Comparison of ENCODE assay signal across 35 cellular contexts in genomic region chr10:124110882-124111281, GRCh38. TPM values are rescaled to one million over a fixed set of nuclear protein-coding genes. Genes with fewer than 3 reads are reported as not detected.
"Had no signal": no experiment of that assay in that cellular context is flagged by ENCODE, and none has a peak within 500 bp of the region (broad histone marks: within the 10 kb centered on the region; RNA-seq: fewer than 3 reads in every experiment).

No MANE protein-coding gene starts in this region.

- H3K27me3 ChIP-seq: adrenal gland, body of pancreas, colonic mucosa, esophagus squamous epithelium, gastroesophageal sphincter had no signal

- ATAC-seq: activated CD4-positive, alpha-beta T cell treated with anti-CD3 and anti-CD28 coated beads for 36 hours; activated CD8-positive, alpha-beta memory T cell treated with anti-CD3 and anti-CD28 coated beads, Interleukin-2, amount 10 ng/mL, durations not matched to agents 7 days and 5 days; activated CD8-positive, alpha-beta T cell treated with anti-CD3 and anti-CD28 coated beads, Interleukin-2, amount 10 ng/mL, durations not matched to agents 7 days and 5 days; activated naive CD8-positive, alpha-beta T cell treated with anti-CD3 and anti-CD28 coated beads, Interleukin-2, amount 50 U/mL, for 24 hours; body of pancreas; gastroesophageal sphincter; heart right ventricle; T-helper 17 cell had no signal

- H3K9me3 Mint-ChIP-seq: activated CD4-positive, alpha-beta memory T cell treated with anti-CD3 and anti-CD28 coated beads for 36 hours; activated CD4-positive, alpha-beta T cell treated with anti-CD3 and anti-CD28 coated beads, Interleukin-2, amount 10 ng/mL, durations not matched to agents 24 days and 14 days; activated naive CD4-positive, alpha-beta T cell treated with anti-CD3 and anti-CD28 coated beads for 36 hours; activated naive CD4-positive, alpha-beta T cell treated with anti-CD3 and anti-CD28 coated beads, Interleukin-2, amount 50 U/mL, for 24 hours; activated naive CD8-positive, alpha-beta T cell treated with anti-CD3 and anti-CD28 coated beads for 36 hours; activated naive CD8-positive, alpha-beta T cell treated with anti-CD3 and anti-CD28 coated beads, Interleukin-2, amount 50 U/mL, for 24 hours; activated T-helper 1 cell treated with anti-CD3 and anti-CD28 coated beads, Interleukin-12 subunit alpha, Interleukin-12 subunit beta, Interleukin-2, Interleukin-4 antibody, amounts not matched to agents 30 ng/mL and 10 ng/mL and 1 ng/mL, durations not matched to agents 14 hours and 24 hours and 36 hours; activated T-helper 2 cell treated with anti-CD3 and anti-CD28 coated beads, Interferon-gamma antibody, Interleukin-2, Interleukin-4, amounts not matched to agents 10 μg/mL and 5 μg/mL and 100 μg/mL, durations not matched to agents 14 hours and 24 hours and 36 hours; T-helper 2 cell treated with Interferon-gamma antibody and Interleukin-4, amounts not matched to agents 5 μg/mL and 100 μg/mL, for 36 hours had no signal

- H3K4me1 ChIP-seq: colonic mucosa had no signal

- H3K36me3 Mint-ChIP-seq: activated CD4-positive, alpha-beta memory T cell treated with anti-CD3 and anti-CD28 coated beads for 36 hours; activated CD8-positive, alpha-beta memory T cell treated with anti-CD3 and anti-CD28 coated beads, Interleukin-2, amount 10 ng/mL, durations not matched to agents 7 days and 5 days; activated naive CD4-positive, alpha-beta T cell treated with anti-CD3 and anti-CD28 coated beads, Interleukin-2, amount 50 U/mL, for 24 hours; activated naive CD8-positive, alpha-beta T cell treated with anti-CD3 and anti-CD28 coated beads for 36 hours had no signal

- H3K4me1 Mint-ChIP-seq: activated naive CD4-positive, alpha-beta T cell treated with anti-CD3 and anti-CD28 coated beads, Interleukin-2, amount 50 U/mL, for 24 hours had no signal

- H3K4me3 ChIP-seq: adrenal gland, body of pancreas, colonic mucosa, esophagus squamous epithelium, gastroesophageal sphincter, heart right ventricle had no signal

- H3K4me3 Mint-ChIP-seq: activated CD4-positive, alpha-beta memory T cell treated with anti-CD3 and anti-CD28 coated beads for 36 hours; activated CD4-positive, alpha-beta T cell treated with anti-CD3 and anti-CD28 coated beads for 36 hours; activated CD4-positive, alpha-beta T cell treated with anti-CD3 and anti-CD28 coated beads, Interleukin-2, amount 10 ng/mL, durations not matched to agents 24 days and 14 days; activated CD8-positive, alpha-beta memory T cell treated with anti-CD3 and anti-CD28 coated beads, Interleukin-2, amount 10 ng/mL, durations not matched to agents 7 days and 5 days; activated CD8-positive, alpha-beta T cell treated with anti-CD3 and anti-CD28 coated beads, Interleukin-2, amount 10 ng/mL, durations not matched to agents 7 days and 5 days; activated naive CD4-positive, alpha-beta T cell treated with anti-CD3 and anti-CD28 coated beads for 36 hours; activated naive CD4-positive, alpha-beta T cell treated with anti-CD3 and anti-CD28 coated beads, Interleukin-2, amount 50 U/mL, for 24 hours; activated naive CD8-positive, alpha-beta T cell treated with anti-CD3 and anti-CD28 coated beads for 36 hours; activated naive CD8-positive, alpha-beta T cell treated with anti-CD3 and anti-CD28 coated beads, Interleukin-2, amount 50 U/mL, for 24 hours; activated T-helper 1 cell treated with anti-CD3 and anti-CD28 coated beads, Interleukin-12 subunit alpha, Interleukin-12 subunit beta, Interleukin-2, Interleukin-4 antibody, amounts not matched to agents 30 ng/mL and 10 ng/mL and 1 ng/mL, durations not matched to agents 14 hours and 24 hours and 36 hours; T-helper 17 cell; T-helper 2 cell treated with Interferon-gamma antibody and Interleukin-4, amounts not matched to agents 5 μg/mL and 100 μg/mL, for 36 hours had no signal

- H3K27ac ChIP-seq: adrenal gland, body of pancreas, colonic mucosa, epithelial cell of prostate, esophagus squamous epithelium, gastroesophageal sphincter, heart right ventricle, WERI-Rb-1 had no signal

- H3K36me3 ChIP-seq: adrenal gland, colonic mucosa, esophagus squamous epithelium, gastroesophageal sphincter, heart right ventricle, WERI-Rb-1 had no signal

- H3K27me3 Mint-ChIP-seq: activated CD4-positive, alpha-beta T cell treated with anti-CD3 and anti-CD28 coated beads, Interleukin-2, amount 10 ng/mL, durations not matched to agents 24 days and 14 days had no signal

- DNase-seq: activated CD4-positive, alpha-beta memory T cell treated with anti-CD3 and anti-CD28 coated beads for 36 hours; activated CD4-positive, alpha-beta T cell treated with anti-CD3 and anti-CD28 coated beads for 36 hours; activated CD4-positive, alpha-beta T cell treated with anti-CD3 and anti-CD28 coated beads, Interleukin-2, amount 10 ng/mL, durations not matched to agents 24 days and 14 days; activated CD4-positive, CD25-positive, alpha-beta regulatory T cell; activated CD4-positive, CD25-positive, alpha-beta regulatory T cell treated with anti-CD3 and anti-CD28 coated beads, Interleukin-2, amount 50 U/mL, for 72 hours; activated CD8-positive, alpha-beta memory T cell treated with anti-CD3 and anti-CD28 coated beads, Interleukin-2, amount 10 ng/mL, durations not matched to agents 7 days and 5 days; activated CD8-positive, alpha-beta memory T cell treated with anti-CD3 and anti-CD28 coated beads, Interleukin-2, amount 50 U/mL, for 4 hours; activated CD8-positive, alpha-beta T cell treated with anti-CD3 and anti-CD28 coated beads, Interleukin-2, amount 10 ng/mL, durations not matched to agents 7 days and 5 days; activated effector memory CD4-positive, alpha-beta T cell treated with anti-CD3 and anti-CD28 coated beads, Interleukin-2, amount 50 U/mL, for 16 hours; activated naive CD4-positive, alpha-beta T cell treated with anti-CD3 and anti-CD28 coated beads for 36 hours; activated naive CD8-positive, alpha-beta T cell treated with anti-CD3 and anti-CD28 coated beads for 36 hours; activated naive CD8-positive, alpha-beta T cell treated with anti-CD3 and anti-CD28 coated beads, Interleukin-2, amount 50 U/mL, for 24 hours; activated T-cell treated with anti-CD3 and anti-CD28 coated beads, Interleukin-2, amount 50 U/mL, for 1 hour; activated T-cell treated with anti-CD3 and anti-CD28 coated beads, Interleukin-2, amount 50 U/mL, for 48 hours; adrenal gland; amygdala; aorta; body of pancreas; central memory CD4-positive, alpha-beta T cell; cerebellar nuclear complex; colonic mucosa; effector CD8-positive, alpha-beta T cell; esophagus squamous epithelium; foreskin melanocyte; heart right ventricle; T-helper 17 cell; T1000; WERI-Rb-1 had no signal

- H3K9me3 ChIP-seq: adrenal gland, body of pancreas, colonic mucosa, esophagus squamous epithelium, gastroesophageal sphincter, heart right ventricle had no signal

- H3K27ac Mint-ChIP-seq: activated CD4-positive, alpha-beta memory T cell treated with anti-CD3 and anti-CD28 coated beads for 36 hours; activated CD4-positive, alpha-beta T cell treated with anti-CD3 and anti-CD28 coated beads for 36 hours; activated CD4-positive, alpha-beta T cell treated with anti-CD3 and anti-CD28 coated beads, Interleukin-2, amount 10 ng/mL, durations not matched to agents 24 days and 14 days; activated CD8-positive, alpha-beta memory T cell treated with anti-CD3 and anti-CD28 coated beads, Interleukin-2, amount 10 ng/mL, durations not matched to agents 7 days and 5 days; activated CD8-positive, alpha-beta T cell treated with anti-CD3 and anti-CD28 coated beads, Interleukin-2, amount 10 ng/mL, durations not matched to agents 7 days and 5 days; activated naive CD4-positive, alpha-beta T cell treated with anti-CD3 and anti-CD28 coated beads for 36 hours; activated naive CD4-positive, alpha-beta T cell treated with anti-CD3 and anti-CD28 coated beads, Interleukin-2, amount 50 U/mL, for 24 hours; activated naive CD8-positive, alpha-beta T cell treated with anti-CD3 and anti-CD28 coated beads for 36 hours; activated naive CD8-positive, alpha-beta T cell treated with anti-CD3 and anti-CD28 coated beads, Interleukin-2, amount 50 U/mL, for 24 hours; activated T-helper 1 cell treated with anti-CD3 and anti-CD28 coated beads, Interleukin-12 subunit alpha, Interleukin-12 subunit beta, Interleukin-2, Interleukin-4 antibody, amounts not matched to agents 30 ng/mL and 10 ng/mL and 1 ng/mL, durations not matched to agents 14 hours and 24 hours and 36 hours; activated T-helper 2 cell treated with anti-CD3 and anti-CD28 coated beads, Interferon-gamma antibody, Interleukin-2, Interleukin-4, amounts not matched to agents 10 μg/mL and 5 μg/mL and 100 μg/mL, durations not matched to agents 14 hours and 24 hours and 36 hours; T-helper 17 cell; T-helper 2 cell treated with Interferon-gamma antibody and Interleukin-4, amounts not matched to agents 5 μg/mL and 100 μg/mL, for 36 hours had no signal

RNA-seq across cellular contexts. Expression of gene CHST15, which starts 17.5 kb away (rescaled TPM):
- total RNA-seq: activated CD8-positive, alpha-beta memory T cell treated with anti-CD3 and anti-CD28 coated beads for 36 hours; activated CD8-positive, alpha-beta T cell treated with anti-CD3 and anti-CD28 coated beads, Interleukin-2, amount 10 ng/mL, durations not matched to agents 7 days and 5 days; activated T-helper 2 cell treated with anti-CD3 and anti-CD28 coated beads, Interferon-gamma antibody, Interleukin-2, Interleukin-4, amounts not matched to agents 10 μg/mL and 5 μg/mL and 100 μg/mL, durations not matched to agents 14 hours and 24 hours and 36 hours had no signal
